In the genomic region with DNA sequence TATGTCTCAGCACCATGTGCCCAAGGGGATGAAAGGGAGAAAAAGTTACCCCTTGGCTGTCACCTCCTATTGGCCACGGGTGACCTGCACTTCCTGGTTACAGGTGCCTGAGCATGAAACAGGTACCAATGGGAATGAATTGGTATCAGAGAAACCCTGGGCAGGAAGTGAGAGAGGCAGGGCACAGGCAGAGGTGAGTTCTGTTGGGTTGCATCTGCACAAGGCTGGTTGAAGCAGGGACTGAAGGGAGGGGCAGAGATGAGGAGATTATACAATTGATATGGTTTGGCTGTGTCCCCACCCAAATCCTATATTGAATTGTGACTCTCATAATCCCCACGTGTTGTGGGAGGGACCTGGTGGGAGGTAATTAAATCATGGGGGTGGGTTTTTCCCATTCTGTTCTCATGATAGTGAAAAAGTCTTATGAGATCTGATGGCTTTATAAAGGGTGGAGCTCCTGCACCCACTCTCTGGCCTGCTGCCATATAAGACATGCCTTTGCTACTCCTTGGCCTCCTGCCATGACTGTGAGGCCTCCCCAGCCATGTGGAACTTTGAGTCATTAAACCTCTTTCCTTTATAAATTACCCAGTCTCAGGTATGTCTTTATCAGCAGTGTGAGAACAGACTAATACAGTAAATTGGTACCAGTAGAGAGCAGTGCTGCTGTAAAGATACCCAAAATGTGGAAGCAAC, we compare ENCODE assay signal across 29 cellular contexts.
A peak's percentile ranks its signal among the peaks of the same experiment; 100 is the strongest.
DNase-seq lines count a peak whose midpoint lies in the region; ATAC-seq, FAIRE-seq and TF ChIP-seq lines count a peak whose summit lies in the region.
"Had no signal": no experiment of that assay in that cellular context is flagged by ENCODE, and none has a peak within 500 bp of the region (broad histone marks: within the 10 kb centered on the region; RNA-seq: fewer than 3 reads in every experiment).

No MANE protein-coding gene starts in this region.

- H3K56ac ChIP-seq in H1 (replicated peaks; ENCODE audit: insufficient read length, low read depth, low read length), result no peak overlapping the region

- H3K27ac ChIP-seq in H1 (ENCODE audit: low read depth, low read length) (no peak overlapping the region), esophagus muscularis mucosa (replicated peaks in 1 of 4) (no peak overlapping the region)
- H3K27ac ChIP-seq: psoas muscle, SJSA1, thoracic aorta, vagina had no signal

- no peaks in the 10 kb centered on the region for H3K79me2 ChIP-seq in H1 (ENCODE audit: control insufficient read depth in 1 of 2, insufficient read depth in 2 of 2, low read length in 2 of 2)

- no peak overlapping the region for H2BK120ac ChIP-seq in H1 (replicated peaks; ENCODE audit: low read depth, low read length)

- H3K36me3 Mint-ChIP-seq in activated CD4-positive, alpha-beta T cell treated with anti-CD3 and anti-CD28 coated beads for 36 hours (ENCODE audit: low read depth), result no peaks in the 10 kb centered on the region
- H3K36me3 Mint-ChIP-seq: activated naive CD8-positive, alpha-beta T cell treated with anti-CD3 and anti-CD28 coated beads for 36 hours; mesothelial cell of epicardium had no signal

- no peak overlapping the region for H3K9ac ChIP-seq in H1 (replicated peaks in 1 of 4; ENCODE audit: extremely low read depth in 1 of 4, low read depth in 3 of 4, low read length in 3 of 4)

- no peaks in the 10 kb centered on the region for H3K23me2 ChIP-seq in H1 (ENCODE audit: low read depth, low read length)

- TF ChIP-seq POLR2A in H1 (IDR thresholded peaks at IDR 0.05; ENCODE audit: control extremely low read depth in 1 of 2, low read depth in 2 of 2, low read length in 2 of 2), result no peak
- TF ChIP-seq POLR2A in esophagus muscularis mucosa (IDR thresholded peaks at IDR 0.05; ENCODE audit: low read depth), result no peak

- H4K91ac ChIP-seq in H1 (replicated peaks; ENCODE audit: insufficient read length, low read length), result no peak overlapping the region

- H3K27me3 ChIP-seq in H1 (replicated peaks in 1 of 4; ENCODE audit: control insufficient read depth in 3 of 4, extremely low read depth in 1 of 4, insufficient read depth in 3 of 4, low read length in 3 of 4) (no peaks in the 10 kb centered on the region), esophagus muscularis mucosa (peaks cover 0 to 23% (median 0%) of the 10 kb centered on the region in 4 donors)
- H3K27me3 ChIP-seq: SJSA1, vagina had no signal

- FAIRE-seq in H1 (lab: Jason Lieb, UNC), result no peak
- FAIRE-seq: G401.6 had no signal

- H3K27ac Mint-ChIP-seq in activated CD4-positive, alpha-beta T cell treated with anti-CD3 and anti-CD28 coated beads for 36 hours, result no peak overlapping the region
- H3K27ac Mint-ChIP-seq: activated naive CD8-positive, alpha-beta T cell treated with anti-CD3 and anti-CD28 coated beads for 36 hours; activated T-helper 2 cell treated with anti-CD3 and anti-CD28 coated beads, Interferon-gamma antibody, Interleukin-2, Interleukin-4, amounts not matched to agents 10 μg/mL and 5 μg/mL and 100 μg/mL, durations not matched to agents 14 hours and 24 hours and 36 hours; CD4-positive, alpha-beta T cell; endodermal cell; mesothelial cell of epicardium; naive thymus-derived CD4-positive, alpha-beta T cell had no signal

- 76% methylated on average over 2 of the region's 2 CpGs; no CpG with 5 or more reads in 1 of the 2 experiments for WGBS in H1 (ENCODE audit: extremely low coverage in 1 of 2, insufficient coverage in 1 of 2, insufficient read length in 1 of 2, insufficient replicate concordance in 2 of 2, low coverage in 1 of 2, low lambda C conversion rate in 2 of 2, missing lambda C conversion rate in 1 of 2), 2 experiments
- WGBS in esophagus muscularis mucosa, result 76% methylated on average over 2 of the region's 2 CpGs

- H3K79me1 ChIP-seq in H1 (ENCODE audit: low read depth, low read length), result no peaks in the 10 kb centered on the region

- CTCF ChIA-PET in activated CD4-positive, alpha-beta T cell treated with anti-CD3 and anti-CD28 coated beads for 36 hours (lab: Charles Lee), result no interaction called here
- CTCF ChIA-PET in H1 (lab: Charles Lee; ENCODE audit: partially characterized antibody), result interaction anchor here (0.7 to 2.7 kb wide), 5 partner anchors 9 to 28 kb away, joined by 3 to 16 read pairs (median 6); no protein-coding TSS in a partner anchor

- no peak overlapping the region for H3K4me2 ChIP-seq in H1 (ENCODE audit: insufficient read depth in 1 of 2, low read depth in 2 of 2, low read length in 2 of 2)

- H3K4me3 ChIP-seq in H1 (ENCODE audit: extremely low read depth in 1 of 4, insufficient read depth in 2 of 4, low read depth in 3 of 4, low read length in 4 of 4) (no peak overlapping the region), mucosa of descending colon (no peak overlapping the region), esophagus muscularis mucosa (no peak overlapping the region)
- H3K4me3 ChIP-seq: psoas muscle, SJSA1, thoracic aorta, vagina had no signal

- POLR2A ChIA-PET in activated CD4-positive, alpha-beta T cell treated with anti-CD3 and anti-CD28 coated beads for 36 hours (lab: Charles Lee), result no interaction called here
- POLR2A ChIA-PET in H1 (lab: Charles Lee; ENCODE audit: partially characterized antibody), result no interaction called here

- no peak for ATAC-seq in activated CD4-positive, alpha-beta T cell treated with anti-CD3 and anti-CD28 coated beads for 36 hours
- ATAC-seq in mucosa of descending colon, result peak; percentile 67
- ATAC-seq in GM21360 (IDR thresholded peaks at IDR 0.05; ENCODE audit: unreplicated experiment), result no peak
- ATAC-seq: naive thymus-derived CD4-positive, alpha-beta T cell; psoas muscle had no signal

- peak; percentile 31 for DNase-seq in activated CD4-positive, alpha-beta T cell treated with anti-CD3 and anti-CD28 coated beads for 36 hours
- no peak for DNase-seq in activated CD4-positive, alpha-beta T cell treated with anti-CD3 and anti-CD28 coated beads, Interleukin-2, amount 50 U/mL, for 1 hour
- DNase-seq in HT1080 (ENCODE audit: low read depth), result peak; percentile 26
- no peak for DNase-seq in H1 (ENCODE audit: low read depth in 1 of 2, low spot score in 2 of 2)
- peak in 1 of 3 donors; percentile 51 for DNase-seq in mucosa of descending colon
- DNase-seq in esophagus muscularis mucosa (ENCODE audit: extremely low spot score), result no peak
- DNase-seq in NCI-H1436 treated with DMSO at 0.1 percent for 48 hours (lab: John Stamatoyannopoulos, UW), result no peak
- DNase-seq: activated CD4-positive, alpha-beta T cell treated with anti-CD3 and anti-CD28 coated beads, Interleukin-2, amount 50 U/mL, for 48 hours; activated CD4-positive, CD25-positive, alpha-beta regulatory T cell; activated naive CD8-positive, alpha-beta T cell treated with anti-CD3 and anti-CD28 coated beads for 36 hours; AML-193; aorta; CD4-positive, alpha-beta T cell; central memory CD4-positive, alpha-beta T cell; endodermal cell; hippocampal formation; naive thymus-derived CD4-positive, alpha-beta T cell; NCI-H187 treated with DMSO at 0.1 percent for 48 hours; NCI-H69; psoas muscle; stimulated activated naive CD4-positive, alpha-beta T cell treated with Interleukin-2 at 50 U/mL for 16 hours; T-helper 1 cell had no signal

- no peak overlapping the region; the same call in 1 of the 2 replicates for H2BK20ac ChIP-seq in H1 (ENCODE audit: low read length)

- H4K20me1 ChIP-seq in H1 (replicated peaks in 1 of 2; ENCODE audit: control insufficient read depth in 1 of 2, insufficient read depth in 2 of 2, low read length in 2 of 2), result no peaks in the 10 kb centered on the region

- TF ChIP-seq RAD21 in H1 (IDR thresholded peaks at IDR 0.05 in 1 of 2, conservative IDR thresholded peaks at IDR 0.05 in 1 of 2; ENCODE audit: low read depth in 2 of 2, low read length in 2 of 2), result no peak

- H3K36me3 ChIP-seq in H1 (ENCODE audit: control insufficient read depth in 2 of 4, insufficient read depth in 4 of 4, low read length in 3 of 4), result no peaks in the 10 kb centered on the region
- no peaks in the 10 kb centered on the region for H3K36me3 ChIP-seq in mucosa of descending colon (ENCODE audit: low read depth)
- no peaks in the 10 kb centered on the region for H3K36me3 ChIP-seq in esophagus muscularis mucosa
- H3K36me3 ChIP-seq: SJSA1, thoracic aorta, vagina had no signal

- H3K4me1 Mint-ChIP-seq in activated CD4-positive, alpha-beta T cell treated with anti-CD3 and anti-CD28 coated beads for 36 hours, result no peaks in the 10 kb centered on the region
- H3K4me1 Mint-ChIP-seq: activated naive CD8-positive, alpha-beta T cell treated with anti-CD3 and anti-CD28 coated beads for 36 hours; mesothelial cell of epicardium had no signal

- peaks cover 0 to 8% (median 5%) of the 10 kb centered on the region in 4 experiments; a peak in 6 of 7 replicates for H3K4me1 ChIP-seq in H1 (replicated peaks in 1 of 4; ENCODE audit: control insufficient read depth in 3 of 4, insufficient read depth in 4 of 4, low read length in 3 of 4)
- H3K4me1 ChIP-seq in mucosa of descending colon (ENCODE audit: low read depth), result peaks cover 5% of the 10 kb centered on the region
- no peaks in the 10 kb centered on the region for H3K4me1 ChIP-seq in esophagus muscularis mucosa
- H3K4me1 ChIP-seq: psoas muscle, SJSA1, vagina had no signal

- H2AFZ ChIP-seq in H1 (ENCODE audit: low read length), result no peak overlapping the region

- 0 out of 2 replicates have a peak overlapping the region, but pooled peaks have one; percentile 7 for H2BK12ac ChIP-seq in H1 (ENCODE audit: low read depth, low read length)

- no peak overlapping the region for H2AK5ac ChIP-seq in H1 (ENCODE audit: low read depth, low read length)

- no peak overlapping the region for H2BK15ac ChIP-seq in H1 (ENCODE audit: low read length)

- no peak overlapping the region for H3K23ac ChIP-seq in H1 (ENCODE audit: insufficient read length)

- H4K5ac ChIP-seq in H1 (ENCODE audit: insufficient read length, low read depth, low read length), result no peak overlapping the region

- no peak for TF ChIP-seq EP300 in H1 (IDR thresholded peaks at IDR 0.05; ENCODE audit: borderline replicate concordance in 1 of 2, low read depth in 2 of 2, low read length in 2 of 2)
- TF ChIP-seq EP300 in esophagus muscularis mucosa (IDR thresholded peaks at IDR 0.05), result no peak

- H3K27me3 Mint-ChIP-seq in activated CD4-positive, alpha-beta T cell treated with anti-CD3 and anti-CD28 coated beads for 36 hours, result peaks cover 20% of the 10 kb centered on the region

- no peak overlapping the region for H3K14ac ChIP-seq in H1 (ENCODE audit: insufficient read length)

- no peak overlapping the region for H2BK5ac ChIP-seq in H1 (ENCODE audit: low read depth, low read length)

- 0 out of 4 replicates have a peak, but pooled peaks cover 0 to 4% of the 10 kb centered on the region in 2 experiments for H3K9me3 ChIP-seq in H1 (ENCODE audit: insufficient read depth in 2 of 2, low read depth in 1 of 2, low read length in 1 of 2)
- peaks cover 11% of the 10 kb centered on the region for H3K9me3 ChIP-seq in mucosa of descending colon
- H3K9me3 ChIP-seq in esophagus muscularis mucosa, result peaks cover 0 to 5% (median 1%) of the 10 kb centered on the region in 4 donors
- H3K9me3 ChIP-seq: psoas muscle, SJSA1, vagina had no signal

- intact Hi-C loops in activated CD4-positive, alpha-beta T cell treated with anti-CD3 and anti-CD28 coated beads for 36 hours (cut with DNase I, micrococcal nuclease), result no loop called here
- intact Hi-C loops in mucosa of descending colon (cut with DNase I, micrococcal nuclease), result no loop called here
- intact Hi-C loops in esophagus muscularis mucosa (cut with DNase I), result no loop called here

- H4K8ac ChIP-seq in H1 (ENCODE audit: extremely low read depth, insufficient read depth, low read length), result no peak overlapping the region

- no peak overlapping the region for H3K4ac ChIP-seq in H1 (replicated peaks; ENCODE audit: insufficient read length, low read depth, low read length)

- H3K18ac ChIP-seq in H1 (ENCODE audit: extremely low read depth, low read length), result no peak overlapping the region

- H3K4me3 Mint-ChIP-seq in activated CD4-positive, alpha-beta T cell treated with anti-CD3 and anti-CD28 coated beads for 36 hours, result no peak overlapping the region
- H3K4me3 Mint-ChIP-seq: activated naive CD8-positive, alpha-beta T cell treated with anti-CD3 and anti-CD28 coated beads for 36 hours; CD4-positive, alpha-beta T cell; endodermal cell; mesothelial cell of epicardium; naive thymus-derived CD4-positive, alpha-beta T cell had no signal

- H3K9me3 Mint-ChIP-seq in activated CD4-positive, alpha-beta T cell treated with anti-CD3 and anti-CD28 coated beads for 36 hours (ENCODE audit: low read depth), result peaks cover 11% of the 10 kb centered on the region
- H3K9me3 Mint-ChIP-seq: activated T-helper 2 cell treated with anti-CD3 and anti-CD28 coated beads, Interferon-gamma antibody, Interleukin-2, Interleukin-4, amounts not matched to agents 10 μg/mL and 5 μg/mL and 100 μg/mL, durations not matched to agents 14 hours and 24 hours and 36 hours; CD4-positive, alpha-beta T cell; endodermal cell had no signal

- TF ChIP-seq CTCF in H1 (IDR thresholded peaks at IDR 0.05; ENCODE audit: control extremely low read depth in 1 of 3, insufficient read depth in 1 of 3, low read depth in 1 of 3, low read length in 3 of 3), result no peak
- TF ChIP-seq CTCF in mucosa of descending colon (IDR thresholded peaks at IDR 0.05), result no peak
- TF ChIP-seq CTCF in esophagus muscularis mucosa (IDR thresholded peaks at IDR 0.05), result no peak

Comparison
In these comparisons a context has a peak if more than half of its experiments do, and no peak if none do; other contexts are left out.
1. DNase-seq: peak in activated CD4-positive, alpha-beta T cell treated with anti-CD3 and anti-CD28 coated beads for 36 hours (single experiment) and HT1080 (single experiment); none in activated CD4-positive, alpha-beta T cell treated with anti-CD3 and anti-CD28 coated beads, Interleukin-2, amount 50 U/mL, for 1 hour (single experiment), H1 (0 of 2), esophagus muscularis mucosa (single experiment) and NCI-H1436 treated with DMSO at 0.1 percent for 48 hours (single experiment).